Comparison of ENCODE assay signal across 26 cellular contexts in the genomic region with DNA sequence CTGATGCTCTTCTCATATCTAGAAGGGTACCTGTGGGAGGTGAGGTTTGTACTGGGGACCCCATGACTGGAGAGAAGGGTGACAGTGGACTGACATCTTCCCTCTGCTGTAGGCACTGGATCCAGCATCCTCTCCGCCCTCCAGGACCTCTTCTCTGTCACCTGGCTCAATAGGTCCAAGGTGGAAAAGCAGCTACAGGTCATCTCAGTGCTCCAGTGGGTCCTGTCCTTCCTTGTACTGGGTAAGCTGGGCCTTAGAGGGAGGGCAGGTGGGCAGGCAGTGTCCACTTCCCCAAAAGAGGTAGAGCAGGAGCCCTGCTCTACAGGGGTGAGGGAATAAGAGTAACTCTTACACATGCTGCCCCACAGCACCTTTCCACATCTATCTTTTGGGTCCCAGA.
"Had no signal": no experiment of that assay in that cellular context is flagged by ENCODE, and none has a peak within 500 bp of the region (broad histone marks: within the 10 kb centered on the region; RNA-seq: fewer than 3 reads in every experiment).

No MANE protein-coding gene starts in this region.

- H3K36me3 Mint-ChIP-seq: activated naive CD8-positive, alpha-beta T cell; WTC11 had no signal

- H3K27ac Mint-ChIP-seq: activated CD8-positive, alpha-beta T cell treated with anti-CD3 and anti-CD28 coated beads for 36 hours; activated naive CD8-positive, alpha-beta T cell; activated T-helper 17 cell treated with anti-CD3 and anti-CD28 coated beads, Interleukin-2, amount 50 U/mL, for 72 hours; WTC11 had no signal

- H3K4me1 Mint-ChIP-seq: activated T-helper 17 cell treated with anti-CD3 and anti-CD28 coated beads, Interleukin-2, amount 50 U/mL, for 72 hours; WTC11 had no signal

- H3K4me3 Mint-ChIP-seq: activated CD8-positive, alpha-beta T cell treated with anti-CD3 and anti-CD28 coated beads for 36 hours; activated naive CD8-positive, alpha-beta T cell; activated T-cell treated with anti-CD3 and anti-CD28 coated beads, Interleukin-2, amount 50 U/mL, for 4 hours; activated T-helper 17 cell treated with anti-CD3 and anti-CD28 coated beads, Interleukin-2, amount 50 U/mL, for 72 hours; effector memory CD8-positive, alpha-beta T cell; WTC11 had no signal

- H3K36me3 ChIP-seq: brain microvascular endothelial cell, esophagus squamous epithelium, gastroesophageal sphincter had no signal

- H3K4me1 ChIP-seq: esophagus squamous epithelium, gastroesophageal sphincter had no signal

- H3K27me3 Mint-ChIP-seq: activated CD8-positive, alpha-beta T cell treated with anti-CD3 and anti-CD28 coated beads for 36 hours; activated naive CD8-positive, alpha-beta T cell; activated T-helper 17 cell treated with anti-CD3 and anti-CD28 coated beads, Interleukin-2, amount 50 U/mL, for 72 hours; effector memory CD8-positive, alpha-beta T cell had no signal

- H3K27ac ChIP-seq: brain microvascular endothelial cell, esophagus squamous epithelium, gastroesophageal sphincter had no signal

- H3K9me3 ChIP-seq: esophagus squamous epithelium, gastroesophageal sphincter had no signal

- ATAC-seq: activated CD8-positive, alpha-beta T cell treated with anti-CD3 and anti-CD28 coated beads for 36 hours; activated T-cell treated with anti-CD3 and anti-CD28 coated beads, Interleukin-2, amount 50 U/mL, for 4 hours; activated T-helper 17 cell treated with anti-CD3 and anti-CD28 coated beads, Interleukin-2, amount 50 U/mL, for 72 hours; effector memory CD8-positive, alpha-beta T cell; gastroesophageal sphincter had no signal

- H3K4me3 ChIP-seq: esophagus squamous epithelium, gastroesophageal sphincter had no signal

- H3K27me3 ChIP-seq: brain microvascular endothelial cell, esophagus squamous epithelium, gastroesophageal sphincter had no signal

- DNase-seq: activated CD4-positive, alpha-beta T cell treated with anti-CD3 and anti-CD28 coated beads for 1 hour; activated CD4-positive, alpha-beta T cell treated with anti-CD3 and anti-CD28 coated beads for 4 hours; activated CD4-positive, alpha-beta T cell treated with anti-CD3 and anti-CD28 coated beads, Interleukin-2, amount 50 U/mL, for 1 hour; activated CD4-positive, alpha-beta T cell treated with anti-CD3 and anti-CD28 coated beads, Interleukin-2, amount 50 U/mL, for 48 hours; activated CD8-positive, alpha-beta memory T cell treated with anti-CD3 and anti-CD28 coated beads for 24 hours; activated CD8-positive, alpha-beta T cell treated with anti-CD3 and anti-CD28 coated beads for 36 hours; activated effector memory CD4-positive, alpha-beta T cell treated with Interleukin-2 at 50 U/mL for 16 hours; activated gamma-delta T cell treated with Interleukin-2 at 50 U/mL for 16 hours; activated naive CD4-positive, alpha-beta T cell treated with anti-CD3 and anti-CD28 coated beads, Interleukin-2, amount 50 U/mL, for 16 hours; activated naive CD4-positive, alpha-beta T cell treated with Interleukin-2 at 50 U/mL for 16 hours; activated T-cell treated with anti-CD3 and anti-CD28 coated beads, Interleukin-2, amount 50 U/mL, for 4 hours; amniotic stem cell; anterior cingulate cortex; brain microvascular endothelial cell; cortex of kidney; dermis blood vessel endothelial cell; effector CD4-positive, alpha-beta T cell; effector memory CD8-positive, alpha-beta T cell; erythroblast; esophagus squamous epithelium; foreskin melanocyte; T-helper 2 cell had no signal

- H3K9me3 Mint-ChIP-seq: activated CD8-positive, alpha-beta T cell treated with anti-CD3 and anti-CD28 coated beads for 36 hours; activated T-cell treated with anti-CD3 and anti-CD28 coated beads, Interleukin-2, amount 50 U/mL, for 4 hours; activated T-helper 17 cell treated with anti-CD3 and anti-CD28 coated beads, Interleukin-2, amount 50 U/mL, for 72 hours; effector memory CD8-positive, alpha-beta T cell; WTC11 had no signal
